In genomic region chr3:68088216-68088615, GRCh38 we compare ENCODE assay signal across 11 cellular contexts.
DNase-seq lines count a peak whose midpoint lies in the region; ATAC-seq lines count a peak whose summit lies in the region.
"Had no signal": no experiment of that assay in that cellular context is flagged by ENCODE, and none has a peak within 500 bp of the region (broad histone marks: within the 10 kb centered on the region; RNA-seq: fewer than 3 reads in every experiment).

No MANE protein-coding gene starts in this region.

- peak in 1 of 2 donors; percentile 28 for ATAC-seq in activated T-cell treated with anti-CD3 and anti-CD28 coated beads, Interleukin-2, amount 50 U/mL, for 72 hours (replicated peaks in 1 of 2)
- ATAC-seq in naive thymus-derived CD8-positive, alpha-beta T cell = peak; percentile 92 to 96
- ATAC-seq in GM21423 (IDR thresholded peaks at IDR 0.05; ENCODE audit: unreplicated experiment) (no peak), HG02870 (IDR thresholded peaks at IDR 0.05; ENCODE audit: unreplicated experiment) (no peak)

- H3K4me3 Mint-ChIP-seq in activated T-cell treated with anti-CD3 and anti-CD28 coated beads, Interleukin-2, amount 50 U/mL, for 72 hours = peak overlapping the region in 1 of 2 donors; percentile 22
- H3K4me3 Mint-ChIP-seq in naive thymus-derived CD8-positive, alpha-beta T cell = peak overlapping the region in 9 of 10 donors; percentile 15 to 73 (median 55)
- H3K4me3 Mint-ChIP-seq: neural progenitor cell had no signal

- peak; percentile 49 for DNase-seq in ACHN
- peak; percentile 53 for DNase-seq in Jurkat, Clone E6-1 (ENCODE audit: low read depth, low spot score)
- peak; percentile 7 to 17 for DNase-seq in activated T-cell treated with anti-CD3 and anti-CD28 coated beads, Interleukin-2, amount 50 U/mL, for 72 hours
- DNase-seq in naive thymus-derived CD8-positive, alpha-beta T cell = peak in 9 of 10 donors; percentile 13 to 79 (median 67)
- no peak for DNase-seq in AG08396 (ENCODE audit: low spot score)
- no peak for DNase-seq in T1000 (lab: John Stamatoyannopoulos, UW)
- DNase-seq: BE2C, NCI-H446 treated with DMSO at 0.1 percent for 48 hours had no signal

- H3K27ac Mint-ChIP-seq in activated T-cell treated with anti-CD3 and anti-CD28 coated beads, Interleukin-2, amount 50 U/mL, for 72 hours = no peak overlapping the region
- H3K27ac Mint-ChIP-seq in naive thymus-derived CD8-positive, alpha-beta T cell = peak overlapping the region in 7 of 10 donors; percentile 8 to 88 (median 76)
- H3K27ac Mint-ChIP-seq: neural progenitor cell had no signal

- peaks cover 7% of the 10 kb centered on the region for H3K27me3 Mint-ChIP-seq in activated T-cell treated with anti-CD3 and anti-CD28 coated beads, Interleukin-2, amount 50 U/mL, for 72 hours (ENCODE audit: low read depth)
- H3K27me3 Mint-ChIP-seq in naive thymus-derived CD8-positive, alpha-beta T cell = no peaks in the 10 kb centered on the region

- H3K4me3 ChIP-seq in Jurkat, Clone E6-1 (ENCODE audit: low read length) = no peak overlapping the region
- H3K4me3 ChIP-seq: neural progenitor cell had no signal

- in situ Hi-C loops in ACHN (cut with HindIII; ENCODE audit: low pct_ligation_motif_present, low pct_unique_long_range_greater_than_20kb, low sequenced_read_pairs) = no loop called here

- no peaks in the 10 kb centered on the region for H3K36me3 Mint-ChIP-seq in activated T-cell treated with anti-CD3 and anti-CD28 coated beads, Interleukin-2, amount 50 U/mL, for 72 hours (ENCODE audit: insufficient read depth in 2 of 2)
- H3K36me3 Mint-ChIP-seq in naive thymus-derived CD8-positive, alpha-beta T cell = peaks cover 0 to 3% (median 0%) of the 10 kb centered on the region in 3 donors
- H3K36me3 Mint-ChIP-seq: neural progenitor cell had no signal

- H3K9me3 Mint-ChIP-seq in activated T-cell treated with anti-CD3 and anti-CD28 coated beads, Interleukin-2, amount 50 U/mL, for 72 hours = peaks cover 0 to 2% of the 10 kb centered on the region in 2 donors
- H3K9me3 Mint-ChIP-seq in naive thymus-derived CD8-positive, alpha-beta T cell = peaks cover 0 to 3% (median 0%) of the 10 kb centered on the region in 9 donors
- H3K9me3 Mint-ChIP-seq: neural progenitor cell had no signal

- H3K4me1 Mint-ChIP-seq in activated T-cell treated with anti-CD3 and anti-CD28 coated beads, Interleukin-2, amount 50 U/mL, for 72 hours (ENCODE audit: low read depth) = peaks cover 50% of the 10 kb centered on the region
- H3K4me1 Mint-ChIP-seq in naive thymus-derived CD8-positive, alpha-beta T cell = peaks cover 29 to 60% (median 56%) of the 10 kb centered on the region in 4 donors
- H3K4me1 Mint-ChIP-seq: neural progenitor cell had no signal

- POLR2A ChIA-PET in naive thymus-derived CD8-positive, alpha-beta T cell (lab: Charles Lee) = interaction anchor here (0.9 kb wide), 1 partner anchor 28 kb away, joined by 4 read pairs; no protein-coding TSS in a partner anchor

Comparison
In these comparisons a context has a peak if more than half of its experiments do, and no peak if none do; other contexts are left out.
1. DNase-seq: peak in ACHN (single experiment), Jurkat, Clone E6-1 (single experiment), activated T-cell treated with anti-CD3 and anti-CD28 coated beads, Interleukin-2, amount 50 U/mL, for 72 hours (2 of 2) and naive thymus-derived CD8-positive, alpha-beta T cell (9 of 10); none in AG08396 (single experiment) and T1000 (single experiment).
2. ATAC-seq: peak in naive thymus-derived CD8-positive, alpha-beta T cell (2 of 2); none in GM21423 (single experiment) and HG02870 (single experiment).